ENCODE assay signal across 12 cellular contexts in the genomic region with DNA sequence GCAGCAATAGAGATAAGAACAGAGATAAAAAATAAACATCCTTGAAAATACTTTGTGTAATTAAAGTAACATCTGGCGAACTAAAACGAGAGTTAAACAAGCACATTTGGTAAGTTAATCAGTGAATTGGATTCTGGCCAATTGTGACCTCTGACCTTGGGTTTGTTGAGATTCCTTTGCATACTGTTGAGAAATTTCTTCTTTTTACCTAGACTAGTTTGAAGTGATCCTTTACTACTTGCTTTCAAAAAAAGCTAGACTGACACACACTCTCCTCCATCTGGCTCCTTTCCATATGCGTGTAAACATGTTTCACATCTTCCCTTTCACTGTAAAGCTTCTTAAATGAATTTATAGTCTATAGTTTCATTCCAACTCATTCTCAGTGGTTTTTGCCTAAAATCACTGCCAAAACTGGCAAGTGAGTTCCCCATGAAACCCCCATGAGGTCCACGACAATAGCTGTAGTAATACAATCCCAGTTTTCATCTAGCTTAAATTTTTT. TPM values are rescaled to one million over a fixed set of nuclear protein-coding genes. Genes with fewer than 3 reads are reported as not detected.
DNase-seq lines count a peak whose midpoint lies in the region; ATAC-seq and TF ChIP-seq lines count a peak whose summit lies in the region.
"Had no signal": no experiment of that assay in that cellular context is flagged by ENCODE, and none has a peak within 500 bp of the region (broad histone marks: within the 10 kb centered on the region; RNA-seq: fewer than 3 reads in every experiment).

No MANE protein-coding gene starts in this region.

- in situ Hi-C loops in gastrocnemius medialis (cut with MboI; ENCODE audit: low sequenced_read_pairs in 4 of 4) = no loop called here

- intact Hi-C loops in gastrocnemius medialis (cut with DNase I; ENCODE audit: low total_unique reads) = no loop called here

- H3K36me3 ChIP-seq in gastrocnemius medialis = no peaks in the 10 kb centered on the region
- H3K36me3 ChIP-seq: thoracic aorta had no signal

- TF ChIP-seq POLR2A in gastrocnemius medialis (IDR thresholded peaks at IDR 0.05) = no peak

- peaks cover 3 to 14% of the 10 kb centered on the region in 2 donors for H3K4me1 ChIP-seq in gastrocnemius medialis

- ATAC-seq in HG02610 (IDR thresholded peaks at IDR 0.05; ENCODE audit: unreplicated experiment) (peak; percentile 70), gastrocnemius medialis (peak; percentile 41 to 52), HG02981 (IDR thresholded peaks at IDR 0.05; ENCODE audit: unreplicated experiment) (no peak)
- ATAC-seq: sciatic nerve had no signal

- no peak for TF ChIP-seq CTCF in gastrocnemius medialis (IDR thresholded peaks at IDR 0.05 in 4 of 5, conservative IDR thresholded peaks at IDR 0.05 in 1 of 5)

- no peaks in the 10 kb centered on the region for H3K9me3 ChIP-seq in gastrocnemius medialis
- H3K9me3 ChIP-seq: thoracic aorta had no signal

- H3K4me3 ChIP-seq in gastrocnemius medialis = no peak overlapping the region
- H3K4me3 ChIP-seq: thoracic aorta had no signal

- H3K27ac ChIP-seq in gastrocnemius medialis = peak overlapping the region; percentile 26 to 65 (median 53)
- H3K27ac ChIP-seq: thoracic aorta had no signal

- DNase-seq in NCI-H82 (lab: John Stamatoyannopoulos, UW) (peak; percentile 4), NCI-H82 treated with DMSO at 0.1 percent for 48 hours (lab: John Stamatoyannopoulos, UW; ENCODE audit: unreplicated experiment) (no peak), RPMI7951 (ENCODE audit: low read depth) (peak; percentile 70), gastrocnemius medialis (no peak), KG1 (lab: John Stamatoyannopoulos, UW) (no peak), mesenteric fat pad (ENCODE audit: low spot score) (no peak)
- DNase-seq: activated T-cell treated with anti-CD3 and anti-CD28 coated beads for 4 hours, NCI-H2227 treated with DMSO at 0.1 percent for 48 hours had no signal

- no peaks in the 10 kb centered on the region for H3K27me3 ChIP-seq in gastrocnemius medialis

RNA-seq across cellular contexts. Expression of a gene that starts 17.3 kb away (rescaled TPM):
- 124 and 141 TPM in 2 replicates for total RNA-seq in RPMI7951 (2014; rRNA removed; shearing (Covaris generic))
- total RNA-seq in gastrocnemius medialis = 100 to 1,000 TPM; 127 to 319 (median 239) TPM
- 152 TPM for total RNA-seq in mesenteric fat pad

Comparison
In these comparisons a context has a peak if more than half of its experiments do, and no peak if none do; other contexts are left out.
1. DNase-seq: peak in NCI-H82 (single experiment) and RPMI7951 (single experiment); none in NCI-H82 treated with DMSO at 0.1 percent for 48 hours (single experiment), gastrocnemius medialis (0 of 2), KG1 (single experiment) and mesenteric fat pad (single experiment).